In the genomic region with DNA sequence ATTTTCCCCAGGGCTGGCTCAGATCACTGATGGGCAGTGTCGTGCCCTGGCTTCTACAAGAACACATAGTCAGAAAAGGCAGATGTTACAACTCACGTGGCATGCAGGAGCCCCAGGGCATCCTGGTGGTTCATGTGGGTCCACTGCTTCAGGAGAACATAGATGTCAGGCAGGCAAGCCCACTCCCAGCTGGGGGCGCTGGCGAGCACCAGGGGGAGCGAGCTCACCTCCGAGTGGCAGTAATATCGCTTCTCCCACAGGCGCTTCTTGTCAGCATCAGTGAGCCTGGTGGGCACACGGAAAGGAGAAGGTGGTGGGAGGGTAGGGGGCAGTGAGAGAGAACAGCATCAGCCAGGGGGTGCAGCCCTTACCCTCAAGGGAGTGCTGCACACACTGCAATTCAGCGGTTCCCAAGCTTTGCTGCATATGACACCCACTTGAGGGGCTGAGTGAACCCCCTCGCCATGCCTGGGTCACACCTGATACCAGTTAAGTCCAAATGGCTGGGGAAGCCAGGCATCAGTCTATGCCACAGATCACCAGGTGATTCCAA, we compare ENCODE assay signal across 1 cellular context.
TF ChIP-seq lines count a peak whose summit lies in the region.

No MANE protein-coding gene starts in this region.

TF ChIP-seq in A549, 52 proteins besides CTCF, POLR2A, EP300 and RAD21 (continued from another document):
- TF ChIP-seq, protein P1, sequence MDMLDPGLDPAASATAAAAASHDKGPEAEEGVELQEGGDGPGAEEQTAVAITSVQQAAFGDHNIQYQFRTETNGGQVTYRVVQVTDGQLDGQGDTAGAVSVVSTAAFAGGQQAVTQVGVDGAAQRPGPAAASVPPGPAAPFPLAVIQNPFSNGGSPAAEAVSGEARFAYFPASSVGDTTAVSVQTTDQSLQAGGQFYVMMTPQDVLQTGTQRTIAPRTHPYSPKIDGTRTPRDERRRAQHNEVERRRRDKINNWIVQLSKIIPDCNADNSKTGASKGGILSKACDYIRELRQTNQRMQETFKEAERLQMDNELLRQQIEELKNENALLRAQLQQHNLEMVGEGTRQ (IDR thresholded peaks at IDR 0.05) = no peak
- TF ChIP-seq, protein P2, sequence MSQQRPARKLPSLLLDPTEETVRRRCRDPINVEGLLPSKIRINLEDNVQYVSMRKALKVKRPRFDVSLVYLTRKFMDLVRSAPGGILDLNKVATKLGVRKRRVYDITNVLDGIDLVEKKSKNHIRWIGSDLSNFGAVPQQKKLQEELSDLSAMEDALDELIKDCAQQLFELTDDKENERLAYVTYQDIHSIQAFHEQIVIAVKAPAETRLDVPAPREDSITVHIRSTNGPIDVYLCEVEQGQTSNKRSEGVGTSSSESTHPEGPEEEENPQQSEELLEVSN (IDR thresholded peaks at IDR 0.05; ENCODE audit: borderline replicate concordance, low read depth) = no peak
- TF ChIP-seq FOSB (CRISPR knock-in tag; IDR thresholded peaks at IDR 0.05) (no peak), TP53 (CRISPR knock-in tag; IDR thresholded peaks at IDR 0.05) (no peak), ZSCAN20 (CRISPR knock-in tag; IDR thresholded peaks at IDR 0.05) (no peak), EHMT2 (IDR thresholded peaks at IDR 0.05; ENCODE audit: low read depth) (no peak), SREBF2 (IDR thresholded peaks at IDR 0.05) (no peak)
